Comparison of ENCODE assay signal across 20 cellular contexts in genomic region chr1:41245659-41246058, GRCh38. TPM values are rescaled to one million over a fixed set of nuclear protein-coding genes. Genes with fewer than 3 reads are reported as not detected.
A peak's percentile ranks its signal among the peaks of the same experiment; 100 is the strongest.
DNase-seq lines count a peak whose midpoint lies in the region; ATAC-seq and TF ChIP-seq lines count a peak whose summit lies in the region.
"Had no signal": no experiment of that assay in that cellular context is flagged by ENCODE, and none has a peak within 500 bp of the region (broad histone marks: within the 10 kb centered on the region; RNA-seq: fewer than 3 reads in every experiment).

No MANE protein-coding gene starts in this region.

- no peak for TF ChIP-seq POLR2A in NB4 (IDR thresholded peaks at IDR 0.05; ENCODE audit: extremely low read depth, insufficient read length)

- H3K4me3 ChIP-seq in NB4 (ENCODE audit: low read depth, low read length), result no peak overlapping the region
- no peak overlapping the region for H3K4me3 ChIP-seq in astrocyte of the cerebellum (ENCODE audit: low read depth, low read length)
- H3K4me3 ChIP-seq in osteoblast (ENCODE audit: insufficient read depth, low read length), result no peak overlapping the region
- H3K4me3 ChIP-seq: heart right ventricle had no signal

- no peaks in the 10 kb centered on the region for H3K27me3 ChIP-seq in osteoblast (ENCODE audit: insufficient read depth, low read length)
- H3K27me3 ChIP-seq: brain microvascular endothelial cell, heart right ventricle had no signal

- peaks cover 16% of the 10 kb centered on the region for H3K4me1 ChIP-seq in osteoblast (ENCODE audit: insufficient read depth, low read length)

- peak; percentile 33 for DNase-seq in H4 (ENCODE audit: low spot score)
- DNase-seq in NB4 (ENCODE audit: low read depth), result peak; percentile 43
- peak; percentile 23 for DNase-seq in astrocyte of the cerebellum (ENCODE audit: low read depth)
- DNase-seq in osteoblast (ENCODE audit: insufficient read length, low spot score, missing footprints), result no peak
- no peak for DNase-seq in EL
- DNase-seq in NCI-H2196 treated with DMSO at 0.1 percent for 48 hours (lab: John Stamatoyannopoulos, UW; ENCODE audit: unreplicated experiment), result no peak
- DNase-seq: activated CD4-positive, alpha-beta T cell treated with anti-CD3 and anti-CD28 coated beads for 4 hours; activated naive CD4-positive, alpha-beta T cell; AML-193; brain microvascular endothelial cell; DMS 273 treated with DMSO at 0.1 percent for 48 hours; heart right ventricle; NCI-H1417 treated with DMSO at 0.1 percent for 48 hours; NCI-H2171 treated with DMSO at 0.1 percent for 48 hours; Right ventricle myocardium superior; stimulated activated CD4-positive, alpha-beta T cell treated with anti-CD3 and anti-CD28 coated beads, Interleukin-4, amount 100 ng/mL, for 1 hour; stimulated activated CD8-positive, alpha-beta memory T cell treated with anti-CD3 and anti-CD28 coated beads, Interleukin-4, amount 100 ng/mL, for 48 hours had no signal

- no peak overlapping the region for H2AFZ ChIP-seq in osteoblast (ENCODE audit: low read length)

- ATAC-seq in GM19397 (IDR thresholded peaks at IDR 0.05; ENCODE audit: unreplicated experiment) (no peak), HG02884 (IDR thresholded peaks at IDR 0.05; ENCODE audit: unreplicated experiment) (no peak)
- ATAC-seq: HCT116, heart right ventricle had no signal

- in situ Hi-C loops in astrocyte of the cerebellum (cut with HindIII; ENCODE audit: low sequenced_read_pairs), result no loop called here

- no peak for TF ChIP-seq CTCF in NB4 (IDR thresholded peaks at IDR 0.05; ENCODE audit: low read depth, low read length)
- TF ChIP-seq CTCF in astrocyte of the cerebellum (IDR thresholded peaks at IDR 0.05; ENCODE audit: low read depth, low read length, missing control alignments), result no peak
- no peak for TF ChIP-seq CTCF in osteoblast (IDR thresholded peaks at IDR 0.05; ENCODE audit: extremely low read depth, low read depth, low read length)

- no peaks in the 10 kb centered on the region for H3K36me3 ChIP-seq in osteoblast (ENCODE audit: insufficient read depth, low read length)
- H3K36me3 ChIP-seq: brain microvascular endothelial cell, heart right ventricle had no signal

- H3K27ac ChIP-seq in osteoblast (ENCODE audit: low read depth, low read length), result no peak overlapping the region
- H3K27ac ChIP-seq: brain microvascular endothelial cell, heart right ventricle had no signal

- H3K4me2 ChIP-seq in osteoblast (ENCODE audit: insufficient read depth, low read length), result peak overlapping the region; percentile 7

- H3K9me3 ChIP-seq in osteoblast (ENCODE audit: low read depth, low read length), result no peaks in the 10 kb centered on the region
- H3K9me3 ChIP-seq: heart right ventricle had no signal

- peaks cover 3% of the 10 kb centered on the region for H4K20me1 ChIP-seq in osteoblast (ENCODE audit: insufficient read depth, low read length)

- peaks cover 8% of the 10 kb centered on the region for H3K79me2 ChIP-seq in osteoblast (ENCODE audit: insufficient read depth, low read length)

RNA-seq across cellular contexts. Expression of gene SCMH1, which starts 3.6 kb away (rescaled TPM):
- 20.9 and 23.9 TPM in 2 replicates for total RNA-seq in H4 (2014; rRNA removed; shearing (Covaris generic))
- 30.9 and 33.7 TPM in 2 replicates for total RNA-seq in osteoblast

Comparison
In these comparisons a context has a peak if more than half of its experiments do, and no peak if none do; other contexts are left out.
1. DNase-seq: peak in H4 (single experiment), NB4 (single experiment) and astrocyte of the cerebellum (single experiment); none in osteoblast (single experiment), EL (single experiment) and NCI-H2196 treated with DMSO at 0.1 percent for 48 hours (single experiment).